2 cellular contexts compared by ENCODE assay signal in genomic region chr6:17057322-17057721, GRCh38.
TF ChIP-seq lines count a peak whose summit lies in the region.

No MANE protein-coding gene starts in this region.

TF ChIP-seq in SK-N-SH, 30 proteins besides CTCF, POLR2A, EP300 and RAD21:
- TF ChIP-seq USF2 (IDR thresholded peaks at IDR 0.05; ENCODE audit: borderline replicate concordance, low read depth, low read length), result no peak
- TF ChIP-seq RXRA (IDR thresholded peaks at IDR 0.05; ENCODE audit: borderline replicate concordance, low read depth), result no peak
- TF ChIP-seq REST (IDR thresholded peaks at IDR 0.05; ENCODE audit: low read depth, low read length), result no peak
- no peak for TF ChIP-seq RCOR1 (IDR thresholded peaks at IDR 0.05; ENCODE audit: low read length)
- no peak for TF ChIP-seq PBX3 (IDR thresholded peaks at IDR 0.05)

TF ChIP-seq in SK-N-SH treated with all-trans-retinoic acid at 6 μM for 48 hours, 23 proteins besides CTCF, POLR2A, EP300 and RAD21 (continued from another document):
- no peak for TF ChIP-seq PATZ1 (CRISPR knock-in tag; IDR thresholded peaks at IDR 0.05; ENCODE audit: borderline replicate concordance)
- TF ChIP-seq ISL1 (CRISPR knock-in tag; IDR thresholded peaks at IDR 0.05), result no peak
- TF ChIP-seq ZNF565 (CRISPR knock-in tag; conservative IDR thresholded peaks at IDR 0.05; ENCODE audit: low read depth), result no peak
- TF ChIP-seq CREB5 (CRISPR knock-in tag; IDR thresholded peaks at IDR 0.05; ENCODE audit: low read depth), result no peak
- no peak for TF ChIP-seq GLIS3 (CRISPR knock-in tag; IDR thresholded peaks at IDR 0.05)
- no peak for TF ChIP-seq CSDC2 (CRISPR knock-in tag; IDR thresholded peaks at IDR 0.05)
- TF ChIP-seq TOX (CRISPR knock-in tag; IDR thresholded peaks at IDR 0.05; ENCODE audit: borderline replicate concordance), result no peak
- TF ChIP-seq ZNF70 (CRISPR knock-in tag; IDR thresholded peaks at IDR 0.05), result no peak
- TF ChIP-seq TCF4 (CRISPR knock-in tag; IDR thresholded peaks at IDR 0.05; ENCODE audit: borderline replicate concordance), result no peak
- TF ChIP-seq ARNTL (CRISPR knock-in tag; IDR thresholded peaks at IDR 0.05; ENCODE audit: borderline replicate concordance, low read depth), result no peak
